In the genomic region with DNA sequence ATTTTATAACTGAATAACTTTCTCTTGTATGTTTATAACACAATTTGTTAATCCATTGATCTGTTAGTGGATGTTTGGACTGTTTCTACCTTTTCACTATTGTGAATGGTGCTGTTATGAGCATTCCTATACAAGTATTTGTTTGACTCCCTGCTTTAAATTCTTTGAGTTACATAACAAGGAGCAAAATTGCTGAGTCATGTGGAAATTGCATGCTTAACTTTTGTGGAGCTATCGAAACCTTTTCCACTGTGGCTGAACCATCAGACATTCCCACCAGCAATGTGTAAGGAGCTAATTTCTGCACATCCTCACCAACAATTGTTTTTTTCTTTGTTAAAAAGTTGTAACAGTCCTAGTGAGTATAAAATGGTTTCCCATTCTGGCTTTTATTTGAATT, we compare ENCODE assay signal across 16 cellular contexts.
DNase-seq lines count a peak whose midpoint lies in the region; ATAC-seq, FAIRE-seq and TF ChIP-seq lines count a peak whose summit lies in the region.
"Had no signal": no experiment of that assay in that cellular context is flagged by ENCODE, and none has a peak within 500 bp of the region (broad histone marks: within the 10 kb centered on the region; RNA-seq: fewer than 3 reads in every experiment).

No MANE protein-coding gene starts in this region.

- H3K27me3 ChIP-seq in K562 (ENCODE audit: control insufficient read depth in 2 of 2, insufficient read depth in 2 of 2, low read length in 2 of 2) (no peaks in the 10 kb centered on the region), HepG2 (ENCODE audit: control insufficient read depth in 1 of 2, insufficient read depth in 2 of 2, low read length in 2 of 2) (no peaks in the 10 kb centered on the region)

- H3K4me2 ChIP-seq in K562 (ENCODE audit: insufficient read depth, low read length) (no peak overlapping the region), HepG2 (ENCODE audit: low read depth, low read length) (no peak overlapping the region)

- BruUV-seq in K562 (replicated peaks; lab: Mats Ljungman, UMichigan) (no TSS peak), HepG2 (replicated peaks; lab: Mats Ljungman, UMichigan) (no TSS peak)

- H4K20me1 ChIP-seq in K562 (replicated peaks; ENCODE audit: control insufficient read depth, insufficient read depth, low read length) (no peaks in the 10 kb centered on the region), HepG2 (ENCODE audit: insufficient read depth, low read length) (no peaks in the 10 kb centered on the region)

- TF ChIP-seq CTCF in AG10803 (conservative IDR thresholded peaks at IDR 0.05; ENCODE audit: low read length) (no peak), K562 (IDR thresholded peaks at IDR 0.05 in 2 of 3, conservative IDR thresholded peaks at IDR 0.05 in 1 of 3; ENCODE audit: insufficient read depth in 2 of 3, low read depth in 1 of 3, low read length in 3 of 3) (no peak), HepG2 (CRISPR knock-in tag; IDR thresholded peaks at IDR 0.05) (no peak)

- H3K27ac ChIP-seq in K562 (ENCODE audit: extremely low read depth, low read depth, low read length) = no peak overlapping the region
- H3K27ac ChIP-seq in HepG2 (ENCODE audit: extremely low read length, insufficient read depth, low read length) = no peak overlapping the region
- H3K27ac ChIP-seq: C4-2B had no signal

- 0% methylated on average over 1 of the region's 1 CpG for WGBS in K562 (ENCODE audit: insufficient coverage, low coverage, missing lambda C conversion rate)
- 8% methylated on average over 1 of the region's 1 CpG for WGBS in HepG2 (ENCODE audit: low lambda C conversion rate)

- TF ChIP-seq EP300 in K562 (IDR thresholded peaks at IDR 0.05; ENCODE audit: low read length) (no peak), HepG2 (IDR thresholded peaks at IDR 0.05; ENCODE audit: low read depth in 2 of 2, low read length in 2 of 2) (no peak), HepG2 (CRISPR knock-in tag; IDR thresholded peaks at IDR 0.05; ENCODE audit: borderline replicate concordance) (no peak)

- H3K4me1 ChIP-seq in K562 (replicated peaks in 1 of 2; ENCODE audit: control insufficient read depth in 2 of 2, insufficient read depth in 2 of 2, low read length in 2 of 2) (no peaks in the 10 kb centered on the region), HepG2 (ENCODE audit: insufficient read depth, low read length) (no peaks in the 10 kb centered on the region)

- CTCF ChIA-PET in K562 (lab: Yijun Ruan, JAX; ENCODE audit: low intra/inter-chr PET ratio) = no interaction called here
- CTCF ChIA-PET in HepG2 (lab: Yijun Ruan, JAX; ENCODE audit: low intra/inter-chr PET ratio, low total read pairs) = no interaction called here

- in situ Hi-C loops in K562 (cut with MboI) (no loop called here), HepG2 (cut with HindIII; ENCODE audit: extremely low pct_ligation_motif_present, low pct_unique_long_range_greater_than_20kb) (no loop called here)

- H3K79me2 ChIP-seq in K562 (ENCODE audit: control insufficient read depth, insufficient read depth, low read length) = no peaks in the 10 kb centered on the region
- no peaks in the 10 kb centered on the region for H3K79me2 ChIP-seq in HepG2 (ENCODE audit: insufficient read depth, low read length)

- ATAC-seq in K562 (no peak), HepG2 (no peak), GM18511 (IDR thresholded peaks at IDR 0.05; ENCODE audit: unreplicated experiment) (no peak), GM21381 (IDR thresholded peaks at IDR 0.05; ENCODE audit: unreplicated experiment) (no peak), Right ventricle myocardium inferior (no peak)

- TF ChIP-seq POLR2A in K562 (conservative IDR thresholded peaks at IDR 0.05) = no peak
- no peak for TF ChIP-seq POLR2A in HepG2 (IDR thresholded peaks at IDR 0.05; ENCODE audit: insufficient read depth in 1 of 2, low read depth in 2 of 2, low read length in 2 of 2)

- POLR2A ChIA-PET in K562 (lab: Yijun Ruan, JAX) = no interaction called here
- POLR2A ChIA-PET in HepG2 (lab: Yijun Ruan, JAX) = no interaction called here

- no peak overlapping the region for H2AFZ ChIP-seq in K562 (ENCODE audit: low read depth, low read length)
- H2AFZ ChIP-seq in HepG2 (ENCODE audit: low read length) = no peak overlapping the region

- H3K4me3 ChIP-seq in AG10803 (ENCODE audit: low read length) (no peak overlapping the region), K562 (no peak overlapping the region), HepG2 (replicated peaks in 1 of 3; ENCODE audit: insufficient read depth in 1 of 3, low read depth in 2 of 3, low read length in 3 of 3) (no peak overlapping the region)

- H3K9ac ChIP-seq in K562 (ENCODE audit: insufficient read depth in 1 of 2, low read depth in 2 of 2, low read length in 2 of 2) (no peak overlapping the region), HepG2 (ENCODE audit: insufficient read depth, low read depth, low read length) (no peak overlapping the region)

- DNase-seq in AG10803 (ENCODE audit: low read depth) = peak; percentile 6
- peak; percentile 78 for DNase-seq in OCI-M1 (lab: John Stamatoyannopoulos, UW)
- DNase-seq in K562 (ENCODE audit: extremely low read depth in 1 of 4, low spot score in 3 of 4) = no peak
- DNase-seq in HepG2 (ENCODE audit: low spot score) = no peak
- no peak for DNase-seq in stimulated activated CD4-positive, alpha-beta T cell treated with anti-CD3 and anti-CD28 coated beads, Interleukin-2, amount 100 ng/mL, for 48 hours
- no peak for DNase-seq in Right ventricle myocardium inferior (ENCODE audit: missing footprints)
- DNase-seq: DMS 273 treated with DMSO at 0.1 percent for 48 hours, H7, NCI-H1048, NCI-H226, NCI-H524 treated with DMSO at 0.1 percent for 48 hours, SHP77 treated with DMSO at 0.1 percent for 48 hours had no signal

- no peak for FAIRE-seq in K562 (lab: Jason Lieb, UNC)
- FAIRE-seq in HepG2 (lab: Jason Lieb, UNC) = no peak
- FAIRE-seq: RCC 7860 had no signal

- intact Hi-C loops in K562 (cut with micrococcal nuclease) (no loop called here), HepG2 (cut with micrococcal nuclease; ENCODE audit: unreplicated experiment) (no loop called here), Right ventricle myocardium inferior (cut with DNase I) (no loop called here)

- no peaks in the 10 kb centered on the region for H3K9me1 ChIP-seq in K562 (ENCODE audit: control insufficient read depth, insufficient read depth, low read length)

- H3K9me3 ChIP-seq in K562 (replicated peaks; ENCODE audit: control insufficient read depth, insufficient read depth, low read depth, low read length) (no peaks in the 10 kb centered on the region), HepG2 (ENCODE audit: low read length) (no peaks in the 10 kb centered on the region)

- H3K36me3 ChIP-seq in K562 (ENCODE audit: control insufficient read depth, insufficient read depth, low read length) (no peaks in the 10 kb centered on the region), HepG2 (replicated peaks in 1 of 2; ENCODE audit: control insufficient read depth in 1 of 2, insufficient read depth in 2 of 2, low read length in 2 of 2) (no peaks in the 10 kb centered on the region)

- TF ChIP-seq RAD21 in K562 (CRISPR knock-in tag; conservative IDR thresholded peaks at IDR 0.05 in 1 of 2, IDR thresholded peaks at IDR 0.05 in 1 of 2) (no peak), HepG2 (CRISPR knock-in tag; IDR thresholded peaks at IDR 0.05) (no peak)

TF ChIP-seq in K562, 482 proteins besides CTCF, POLR2A, EP300 and RAD21:
- TF ChIP-seq ZNF316 (IDR thresholded peaks at IDR 0.05) (peak; percentile 60), ZFPM2 (CRISPR knock-in tag; IDR thresholded peaks at IDR 0.05) (no peak), MAFF (IDR thresholded peaks at IDR 0.05; ENCODE audit: low read length) (peak; percentile 77), NBN (IDR thresholded peaks at IDR 0.05; ENCODE audit: low read depth) (no peak), CBX1 (IDR thresholded peaks at IDR 0.05; ENCODE audit: low read depth) (no peak), MAFK (IDR thresholded peaks at IDR 0.05; ENCODE audit: low read length) (peak; percentile 62), MAFG (tag; conservative IDR thresholded peaks at IDR 0.05) (peak; percentile 64)
TF ChIP-seq in K562: peak in this region for 4.

TF ChIP-seq in HepG2, 621 proteins besides CTCF, POLR2A, EP300 and RAD21:
- no peak for TF ChIP-seq HMGXB4 (CRISPR knock-in tag; IDR thresholded peaks at IDR 0.05; ENCODE audit: borderline replicate concordance in 1 of 2, low read depth in 1 of 2)
- TF ChIP-seq NFE2L2 (IDR thresholded peaks at IDR 0.05; ENCODE audit: low read length) = peak; percentile 82
- TF ChIP-seq NR1H2 (CRISPR knock-in tag; IDR thresholded peaks at IDR 0.05; ENCODE audit: borderline replicate concordance, low read depth) = no peak
- TF ChIP-seq POLR2G (IDR thresholded peaks at IDR 0.05; ENCODE audit: low read depth, low read length) = no peak
- peak; percentile 96 to 98 for TF ChIP-seq MAFK (conservative IDR thresholded peaks at IDR 0.05 in 1 of 2, IDR thresholded peaks at IDR 0.05 in 1 of 2; ENCODE audit: low read length in 2 of 2)
- peak; percentile 97 for TF ChIP-seq MAFF (IDR thresholded peaks at IDR 0.05; ENCODE audit: low read depth, low read length)
- TF ChIP-seq, protein P1, sequence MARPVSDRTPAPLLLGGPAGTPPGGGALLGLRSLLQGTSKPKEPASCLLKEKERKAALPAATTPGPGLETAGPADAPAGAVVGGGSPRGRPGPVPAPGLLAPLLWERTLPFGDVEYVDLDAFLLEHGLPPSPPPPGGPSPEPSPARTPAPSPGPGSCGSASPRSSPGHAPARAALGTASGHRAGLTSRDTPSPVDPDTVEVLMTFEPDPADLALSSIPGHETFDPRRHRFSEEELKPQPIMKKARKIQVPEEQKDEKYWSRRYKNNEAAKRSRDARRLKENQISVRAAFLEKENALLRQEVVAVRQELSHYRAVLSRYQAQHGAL (CRISPR knock-in tag; IDR thresholded peaks at IDR 0.05; ENCODE audit: not compliant biosample characterization) = no peak

Comparison
In these comparisons a context has a peak if more than half of its experiments do, and no peak if none do; other contexts are left out.
1. DNase-seq: peak in AG10803 (single experiment) and OCI-M1 (single experiment); none in K562 (0 of 4), HepG2 (single experiment), stimulated activated CD4-positive, alpha-beta T cell treated with anti-CD3 and anti-CD28 coated beads, Interleukin-2, amount 100 ng/mL, for 48 hours (0 of 2) and Right ventricle myocardium inferior (single experiment).